25 cellular contexts compared by ENCODE assay signal in genomic region chr14:28719130-28719529, GRCh38. TPM values are rescaled to one million over a fixed set of nuclear protein-coding genes. Genes with fewer than 3 reads are reported as not detected.
"Had no signal": no experiment of that assay in that cellular context is flagged by ENCODE, and none has a peak within 500 bp of the region (broad histone marks: within the 10 kb centered on the region; RNA-seq: fewer than 3 reads in every experiment).

No MANE protein-coding gene starts in this region.

- H3K9ac ChIP-seq: KMS-11 had no signal

- H3K36me3 Mint-ChIP-seq: IgD-negative memory B cell had no signal

- H3K4me1 Mint-ChIP-seq: IgD-negative memory B cell had no signal

- H3K27ac ChIP-seq: KMS-11, SJSA1, SK-N-MC had no signal

- H3K4me2 ChIP-seq: KMS-11 had no signal

- H3K27ac Mint-ChIP-seq: IgD-negative memory B cell had no signal

- DNase-seq: Kasumi-1, MV-4-11, NCI-H1048, NCI-H1105, NCI-H1417, NCI-H1436 treated with DMSO at 0.1 percent for 48 hours, NCI-H1694, NCI-H187 treated with DMSO at 0.1 percent for 48 hours, NCI-H2029 treated with DMSO at 0.1 percent for 48 hours, NCI-H2171 treated with DMSO at 0.1 percent for 48 hours, NCI-H345, NCI-H446 treated with DMSO at 0.1 percent for 48 hours, NCI-H510A treated with DMSO at 0.1 percent for 48 hours, NCI-H69, NCI-H774, Right ventricle myocardium superior, RPMI8226, SIG-M5 had no signal

- FAIRE-seq: K562, RCC 7860 had no signal

- ATAC-seq: K562 had no signal

- H3K4me1 ChIP-seq: SJSA1 had no signal

- H3K27me3 Mint-ChIP-seq: IgD-negative memory B cell had no signal

- H3K36me3 ChIP-seq: SJSA1 had no signal

- H3K9me3 ChIP-seq: SJSA1 had no signal

- H3K4me3 ChIP-seq: K562, SJSA1, SK-N-MC had no signal

- H3K4me3 Mint-ChIP-seq: IgD-negative memory B cell had no signal

RNA-seq across cellular contexts. Expression of gene FOXG1, which starts 47.5 kb away (rescaled TPM):
- total RNA-seq: HT1080, Right ventricle myocardium superior, SJSA1 had no signal
- polyA plus RNA-seq: IgD-negative memory B cell had no signal
